Comparison of ENCODE assay signal across 14 cellular contexts in genomic region chr16:4514606-4515005, GRCh38. TPM values are rescaled to one million over a fixed set of nuclear protein-coding genes. Genes with fewer than 3 reads are reported as not detected.
DNase-seq lines count a peak whose midpoint lies in the region; ATAC-seq and TF ChIP-seq lines count a peak whose summit lies in the region.
"Had no signal": no experiment of that assay in that cellular context is flagged by ENCODE, and none has a peak within 500 bp of the region (broad histone marks: within the 10 kb centered on the region; RNA-seq: fewer than 3 reads in every experiment).

No MANE protein-coding gene starts in this region.

- H3K27me3 Mint-ChIP-seq in CD4-positive, alpha-beta memory T cell = no peaks in the 10 kb centered on the region
- H3K27me3 Mint-ChIP-seq in endodermal cell (ENCODE audit: insufficient read depth) = no peaks in the 10 kb centered on the region
- H3K27me3 Mint-ChIP-seq in osteocyte (ENCODE audit: unreplicated experiment) = no peaks in the 10 kb centered on the region
- H3K27me3 Mint-ChIP-seq: type B pancreatic cell had no signal

- H3K36me3 ChIP-seq in CD4-positive, alpha-beta memory T cell (ENCODE audit: insufficient read depth, low read length) = peaks cover 28% of the 10 kb centered on the region
- peaks cover 19% of the 10 kb centered on the region for H3K36me3 ChIP-seq in endodermal cell (ENCODE audit: control insufficient read depth, insufficient read depth, low read length)

- peak overlapping the region; percentile 88 to 95 (median 94) for H3K27ac Mint-ChIP-seq in CD4-positive, alpha-beta memory T cell
- peak overlapping the region; percentile 35 for H3K27ac Mint-ChIP-seq in endodermal cell
- H3K27ac Mint-ChIP-seq in osteocyte (ENCODE audit: unreplicated experiment) = peak overlapping the region; percentile 8
- H3K27ac Mint-ChIP-seq: type B pancreatic cell had no signal

- no peak for ATAC-seq in HG03432 (IDR thresholded peaks at IDR 0.05; ENCODE audit: unreplicated experiment)
- ATAC-seq in HG02759 (IDR thresholded peaks at IDR 0.05; ENCODE audit: unreplicated experiment) = no peak
- ATAC-seq in GM19397 (IDR thresholded peaks at IDR 0.05; ENCODE audit: unreplicated experiment) = no peak

- no peak overlapping the region for H3K4me3 ChIP-seq in CD4-positive, alpha-beta memory T cell (ENCODE audit: low read length in 2 of 2)
- H3K4me3 ChIP-seq in endodermal cell (ENCODE audit: low read length) = no peak overlapping the region

- CTCF ChIA-PET in CD4-positive, alpha-beta memory T cell (lab: Charles Lee; ENCODE audit: partially characterized antibody) = interaction anchor here (0.8 to 2.2 kb wide), 9 partner anchors 9 to 72 kb away, joined by 3 to 14 read pairs (median 6); partner anchors contain the start of gene HMOX2
- CTCF ChIA-PET in RWPE1 (lab: Yijun Ruan, JAX) = interaction anchor here (0.6 to 1.0 kb wide), 2 partner anchors 33 to 54 kb away, joined by 3 to 5 read pairs; no protein-coding TSS in a partner anchor

- no peak for TF ChIP-seq CTCF in RWPE1 (conservative IDR thresholded peaks at IDR 0.05; ENCODE audit: low read depth)
- TF ChIP-seq CTCF in endodermal cell (conservative IDR thresholded peaks at IDR 0.05) = no peak
- TF ChIP-seq CTCF in osteocyte (IDR thresholded peaks at IDR 0.05) = no peak

- POLR2A ChIA-PET in CD4-positive, alpha-beta memory T cell (lab: Charles Lee; ENCODE audit: partially characterized antibody) = interaction anchor here (1.2 to 2.5 kb wide), 11 partner anchors 9 to 288 kb away, joined by 4 to 37 read pairs (median 5); partner anchors contain the start of genes CDIP1, HMOX2, NMRAL1 and ROGDI
- POLR2A ChIA-PET in RWPE1 (lab: Yijun Ruan, JAX; ENCODE audit: low non-redundant PET) = interaction anchor here (0.6 kb wide), 1 partner anchor 34 kb away, joined by 4 read pairs; no protein-coding TSS in a partner anchor

- peak overlapping the region; percentile 50 for H3K27ac ChIP-seq in CD4-positive, alpha-beta memory T cell (ENCODE audit: low read depth, low read length)
- peak overlapping the region; percentile 34; the same call in 1 of the 2 replicates for H3K27ac ChIP-seq in RWPE1
- H3K27ac ChIP-seq in endodermal cell (ENCODE audit: low read depth, low read length) = no peak overlapping the region

- 83 to 86% methylated on average over 5 to 7 of the region's 7 CpGs for WGBS in endodermal cell (ENCODE audit: insufficient coverage in 1 of 2, insufficient read length in 1 of 2), 2 experiments

- H3K27me3 ChIP-seq in CD4-positive, alpha-beta memory T cell (ENCODE audit: insufficient read depth, low read length) = no peaks in the 10 kb centered on the region
- no peaks in the 10 kb centered on the region for H3K27me3 ChIP-seq in endodermal cell (ENCODE audit: control insufficient read depth, insufficient read depth, low read length, poor library complexity, severe bottlenecking)

- intact Hi-C loops in CD4-positive, alpha-beta memory T cell (cut with micrococcal nuclease) = no loop called here

- peaks cover 24 to 40% of the 10 kb centered on the region in 2 donors for H3K36me3 Mint-ChIP-seq in CD4-positive, alpha-beta memory T cell
- peaks cover 17% of the 10 kb centered on the region for H3K36me3 Mint-ChIP-seq in endodermal cell (ENCODE audit: low read depth)
- H3K36me3 Mint-ChIP-seq in osteocyte (ENCODE audit: unreplicated experiment) = peaks cover 11% of the 10 kb centered on the region

- no peaks in the 10 kb centered on the region for H3K9me3 ChIP-seq in CD4-positive, alpha-beta memory T cell (ENCODE audit: control insufficient read depth in 1 of 2, low read length in 2 of 2)
- no peaks in the 10 kb centered on the region for H3K9me3 ChIP-seq in endodermal cell (ENCODE audit: control insufficient read depth, low read length)

- peaks cover 34 to 70% (median 49%) of the 10 kb centered on the region in 4 donors for H3K4me1 Mint-ChIP-seq in CD4-positive, alpha-beta memory T cell
- H3K4me1 Mint-ChIP-seq in endodermal cell (peaks cover 4% of the 10 kb centered on the region), osteocyte (ENCODE audit: unreplicated experiment) (peaks cover 7% of the 10 kb centered on the region)

- H3K4me1 ChIP-seq in CD4-positive, alpha-beta memory T cell (ENCODE audit: insufficient read depth, low read length) = peaks cover 39% of the 10 kb centered on the region
- no peaks in the 10 kb centered on the region for H3K4me1 ChIP-seq in endodermal cell (ENCODE audit: control insufficient read depth, insufficient read depth, low read length)

- no peak for DNase-seq in CD4-positive, alpha-beta memory T cell
- DNase-seq in RWPE1 (ENCODE audit: low spot score) (no peak), endodermal cell (peak; percentile 32), osteocyte (ENCODE audit: extremely low spot score, unreplicated experiment) (no peak), HUDEP-2 (lab: John Stamatoyannopoulos, UW; ENCODE audit: unreplicated experiment in 76 of 76) (no peak)
- DNase-seq: HCEC 1CT; left cardiac atrium; NCI-H187 treated with DMSO at 0.1 percent for 48 hours; SHP77; stimulated activated CD4-positive, alpha-beta T cell treated with anti-CD3 and anti-CD28 coated beads, Interleukin-12 subunit alpha, Interleukin-12 subunit beta, amount 100 ng/mL, for 4 hours had no signal

- no peaks in the 10 kb centered on the region for H3K9me3 Mint-ChIP-seq in CD4-positive, alpha-beta memory T cell
- H3K9me3 Mint-ChIP-seq in endodermal cell (no peaks in the 10 kb centered on the region), osteocyte (ENCODE audit: unreplicated experiment) (no peaks in the 10 kb centered on the region)
- H3K9me3 Mint-ChIP-seq: type B pancreatic cell had no signal

- H3K4me3 Mint-ChIP-seq in CD4-positive, alpha-beta memory T cell = peak overlapping the region in 6 of 8 donors; percentile 42 to 85 (median 76)
- H3K4me3 Mint-ChIP-seq in endodermal cell = no peak overlapping the region
- no peak overlapping the region for H3K4me3 Mint-ChIP-seq in osteocyte (ENCODE audit: unreplicated experiment)
- H3K4me3 Mint-ChIP-seq: type B pancreatic cell had no signal

- no peak overlapping the region for H3K9ac ChIP-seq in endodermal cell (ENCODE audit: extremely low read depth, low read length, poor library complexity, severe bottlenecking)

RNA-seq across cellular contexts. Expression of gene CDIP1, which starts 24.0 kb away (rescaled TPM):
- 10 to 100 TPM; 19.0 to 21.1 TPM for total RNA-seq in CD4-positive, alpha-beta memory T cell
- 10 to 100 TPM; 10.2 to 15.7 TPM for polyA plus RNA-seq in CD4-positive, alpha-beta memory T cell
- total RNA-seq in endodermal cell (10 to 100 TPM; 41.8 to 64.4 TPM), osteocyte (28.5 and 28.9 TPM in 2 replicates)
- polyA plus RNA-seq in endodermal cell (2013, experiment 1 of 2) = 41.6 TPM
- polyA plus RNA-seq in endodermal cell (2013, experiment 2 of 2) = 36.6 TPM

RNA-seq across cellular contexts. Expression of gene HMOX2, which starts 38.4 kb away (rescaled TPM):
- 10 to 100 TPM; 64.1 to 72.4 TPM for total RNA-seq in CD4-positive, alpha-beta memory T cell
- polyA plus RNA-seq in CD4-positive, alpha-beta memory T cell = 100 to 1,000 TPM; 164 to 206 TPM
- total RNA-seq in endodermal cell (10 to 100 TPM; 26.3 to 27.7 TPM), osteocyte (47.2 and 47.3 TPM in 2 replicates)
- polyA plus RNA-seq in endodermal cell (2013, experiment 1 of 2) = 19.0 TPM
- 18.3 TPM for polyA plus RNA-seq in endodermal cell (2013, experiment 2 of 2)

RNA-seq across cellular contexts. Expression of gene NMRAL1, which starts 40.2 kb away (rescaled TPM):
- total RNA-seq in CD4-positive, alpha-beta memory T cell = 10 to 100 TPM; 61.6 to 61.8 TPM
- polyA plus RNA-seq in CD4-positive, alpha-beta memory T cell = 10 to 100 TPM; 55.1 to 65.7 TPM
- total RNA-seq in endodermal cell (10 to 100 TPM; 56.9 to 75.2 TPM), osteocyte (55.0 and 61.4 TPM in 2 replicates)
- polyA plus RNA-seq in endodermal cell (2013, experiment 1 of 2) = 20.8 TPM
- 22.4 TPM for polyA plus RNA-seq in endodermal cell (2013, experiment 2 of 2)

RNA-seq across cellular contexts. Expression of gene C16orf96, which starts 41.5 kb away (rescaled TPM):
- total RNA-seq in CD4-positive, alpha-beta memory T cell = under 1 TPM; 0.29 to 0.33 TPM
- not detected for polyA plus RNA-seq in CD4-positive, alpha-beta memory T cell
- total RNA-seq in endodermal cell (1 to 10 TPM; 1.5 to 1.6 TPM), osteocyte (0.08 and 0.26 TPM in 2 replicates)
- polyA plus RNA-seq in endodermal cell (2013, experiment 1 of 2) = 0.57 TPM
- 0.70 TPM for polyA plus RNA-seq in endodermal cell (2013, experiment 2 of 2)

Comparison
In these comparisons a context has a peak if more than half of its experiments do, and no peak if none do; other contexts are left out.
1. H3K27ac Mint-ChIP-seq: peak in every context shown above with its lines; median percentile 94 in CD4-positive, alpha-beta memory T cell; 35 in endodermal cell; 8 in osteocyte.
2. H3K4me3 Mint-ChIP-seq: peak in CD4-positive, alpha-beta memory T cell (6 of 8); none in endodermal cell (single experiment) and osteocyte (single experiment).